In genomic region chr6:89034586-89035251, GRCh38 we compare ENCODE assay signal across 8 cellular contexts. TPM values are rescaled to one million over a fixed set of nuclear protein-coding genes. Genes with fewer than 3 reads are reported as not detected.
A peak's percentile ranks its signal among the peaks of the same experiment; 100 is the strongest.
DNase-seq lines count a peak whose midpoint lies in the region; ATAC-seq and TF ChIP-seq lines count a peak whose summit lies in the region.

No MANE protein-coding gene starts in this region.

- no peak for ATAC-seq in activated T-cell treated with anti-CD3 and anti-CD28 coated beads, Interleukin-2, amount 50 U/mL, for 72 hours (replicated peaks in 1 of 2)
- ATAC-seq in activated T-cell treated with anti-CD3 and anti-CD28 coated beads, Interleukin-2, amount 50 U/mL, for 4 hours = no peak
- ATAC-seq in GM19324 (IDR thresholded peaks at IDR 0.05; ENCODE audit: low FRiP score, unreplicated experiment) = no peak
- no peak for ATAC-seq in HG03432 (IDR thresholded peaks at IDR 0.05; ENCODE audit: unreplicated experiment)

- no peaks in the 10 kb centered on the region for H3K27me3 Mint-ChIP-seq in activated T-cell treated with anti-CD3 and anti-CD28 coated beads, Interleukin-2, amount 50 U/mL, for 72 hours (ENCODE audit: low read depth)
- H3K27me3 Mint-ChIP-seq in activated T-cell treated with anti-CD3 and anti-CD28 coated beads, Interleukin-2, amount 50 U/mL, for 4 hours (ENCODE audit: low read depth) = peaks cover 2% of the 10 kb centered on the region

- no peak for DNase-seq in activated T-cell treated with anti-CD3 and anti-CD28 coated beads, Interleukin-2, amount 50 U/mL, for 72 hours
- no peak for DNase-seq in activated T-cell treated with anti-CD3 and anti-CD28 coated beads, Interleukin-2, amount 50 U/mL, for 4 hours
- peak; percentile 88 for DNase-seq in choroid plexus epithelial cell (ENCODE audit: low read depth)
- peak; percentile 40 for DNase-seq in mucosa of gallbladder (ENCODE audit: low spot score)
- no peak for DNase-seq in activated T-cell treated with anti-CD3 and anti-CD28 coated beads for 4 hours
- DNase-seq in NCI-H510A treated with DMSO at 0.1 percent for 48 hours (lab: John Stamatoyannopoulos, UW) = no peak

- peak overlapping the region; percentile 28 for H3K27ac Mint-ChIP-seq in activated T-cell treated with anti-CD3 and anti-CD28 coated beads, Interleukin-2, amount 50 U/mL, for 72 hours

- H3K4me3 Mint-ChIP-seq in activated T-cell treated with anti-CD3 and anti-CD28 coated beads, Interleukin-2, amount 50 U/mL, for 72 hours = no peak overlapping the region
- no peak overlapping the region for H3K4me3 Mint-ChIP-seq in activated T-cell treated with anti-CD3 and anti-CD28 coated beads, Interleukin-2, amount 50 U/mL, for 4 hours

- H3K4me3 ChIP-seq in choroid plexus epithelial cell (ENCODE audit: low read depth, low read length) = no peak overlapping the region

- H3K9me3 Mint-ChIP-seq in activated T-cell treated with anti-CD3 and anti-CD28 coated beads, Interleukin-2, amount 50 U/mL, for 72 hours = peaks cover 13% of the 10 kb centered on the region in 2 donors
- peaks cover 18% of the 10 kb centered on the region for H3K9me3 Mint-ChIP-seq in activated T-cell treated with anti-CD3 and anti-CD28 coated beads, Interleukin-2, amount 50 U/mL, for 4 hours

- no peak for TF ChIP-seq CTCF in choroid plexus epithelial cell (conservative IDR thresholded peaks at IDR 0.05; ENCODE audit: low read depth, low read length)

- H3K4me1 Mint-ChIP-seq in activated T-cell treated with anti-CD3 and anti-CD28 coated beads, Interleukin-2, amount 50 U/mL, for 72 hours (ENCODE audit: low read depth) = no peaks in the 10 kb centered on the region
- H3K4me1 Mint-ChIP-seq in activated T-cell treated with anti-CD3 and anti-CD28 coated beads, Interleukin-2, amount 50 U/mL, for 4 hours (ENCODE audit: low read depth) = no peaks in the 10 kb centered on the region

- H3K36me3 Mint-ChIP-seq in activated T-cell treated with anti-CD3 and anti-CD28 coated beads, Interleukin-2, amount 50 U/mL, for 72 hours (ENCODE audit: insufficient read depth in 2 of 2) = peaks cover 6 to 13% of the 10 kb centered on the region in 2 donors
- H3K36me3 Mint-ChIP-seq in activated T-cell treated with anti-CD3 and anti-CD28 coated beads, Interleukin-2, amount 50 U/mL, for 4 hours (ENCODE audit: insufficient read depth) = peaks cover 8% of the 10 kb centered on the region

RNA-seq across cellular contexts. Expression of gene PNRC1, which starts 45.8 kb away (rescaled TPM):
- 100 to 1,000 TPM; 119 to 137 TPM for total RNA-seq in activated T-cell treated with anti-CD3 and anti-CD28 coated beads, Interleukin-2, amount 50 U/mL, for 72 hours
- 10 to 100 TPM; 42.8 to 54.1 (median 48.3) TPM for total RNA-seq in activated T-cell treated with anti-CD3 and anti-CD28 coated beads, Interleukin-2, amount 50 U/mL, for 4 hours
- 244 TPM for total RNA-seq in mucosa of gallbladder

Comparison
In these comparisons a context has a peak if more than half of its experiments do, and no peak if none do; other contexts are left out.
1. DNase-seq: peak in choroid plexus epithelial cell (single experiment) and mucosa of gallbladder (single experiment); none in activated T-cell treated with anti-CD3 and anti-CD28 coated beads, Interleukin-2, amount 50 U/mL, for 72 hours (0 of 2), activated T-cell treated with anti-CD3 and anti-CD28 coated beads, Interleukin-2, amount 50 U/mL, for 4 hours (single experiment), activated T-cell treated with anti-CD3 and anti-CD28 coated beads for 4 hours (single experiment) and NCI-H510A treated with DMSO at 0.1 percent for 48 hours (single experiment).